Comparison of ENCODE assay signal across 27 cellular contexts in genomic region chr2:5501807-5502206, GRCh38.
"Had no signal": no experiment of that assay in that cellular context is flagged by ENCODE, and none has a peak within 500 bp of the region (broad histone marks: within the 10 kb centered on the region; RNA-seq: fewer than 3 reads in every experiment).

No MANE protein-coding gene starts in this region.

- H3K27me3 ChIP-seq: colonic mucosa, esophagus squamous epithelium, gastrocnemius medialis, heart left ventricle, hepatocyte had no signal

- DNase-seq: colonic mucosa; cortex of kidney; effector CD8-positive, alpha-beta T cell; effector memory CD8-positive, alpha-beta T cell; endodermal cell; erythroblast; esophagus squamous epithelium; foreskin fibroblast; foreskin melanocyte; gastrocnemius medialis; heart left ventricle; hypothalamus; immature natural killer cell; islet precursor cell; kidney; kidney glomerular epithelial cell; left colon; left ventricle myocardium superior; mammary epithelial cell; mesendoderm; midbrain; naive thymus-derived CD4-positive, alpha-beta T cell had no signal

- H3K9me3 ChIP-seq: colonic mucosa, gastrocnemius medialis, heart left ventricle had no signal

- H3K36me3 ChIP-seq: colonic mucosa, esophagus squamous epithelium, gastrocnemius medialis, heart left ventricle had no signal

- H3K4me1 ChIP-seq: colonic mucosa, esophagus squamous epithelium, gastrocnemius medialis, heart left ventricle had no signal

- H3K27ac ChIP-seq: colonic mucosa, epithelial cell of prostate, esophagus squamous epithelium, gastrocnemius medialis, heart left ventricle, hepatocyte had no signal

- ATAC-seq: effector memory CD8-positive, alpha-beta T cell; esophagus mucosa; gastrocnemius medialis; heart left ventricle; left colon; left lobe of liver; left ventricle myocardium superior; naive thymus-derived CD4-positive, alpha-beta T cell had no signal

- H3K4me3 ChIP-seq: colonic mucosa, esophagus squamous epithelium, gastrocnemius medialis, heart left ventricle, hepatocyte, lung had no signal
